In the genomic region with DNA sequence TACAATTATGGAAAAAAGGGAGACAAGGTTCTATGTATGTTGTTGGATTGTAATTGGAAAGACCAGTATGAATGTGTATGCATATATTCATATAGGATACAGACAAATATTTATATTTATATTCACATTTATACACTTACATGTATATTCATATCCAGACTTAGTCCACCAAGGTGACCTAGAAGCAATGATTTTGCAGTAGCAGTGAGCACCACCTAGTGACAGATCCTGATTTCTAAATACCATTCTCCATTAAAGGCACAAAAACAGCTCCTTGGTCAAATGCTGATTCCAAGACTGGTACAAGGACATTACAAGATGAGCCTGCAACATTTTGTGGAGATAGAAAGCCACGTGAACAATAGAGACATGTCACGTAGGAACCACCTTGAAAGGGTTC, we compare ENCODE assay signal across 11 cellular contexts.
A peak's percentile ranks its signal among the peaks of the same experiment; 100 is the strongest.
DNase-seq lines count a peak whose midpoint lies in the region; ATAC-seq and TF ChIP-seq lines count a peak whose summit lies in the region.
"Had no signal": no experiment of that assay in that cellular context is flagged by ENCODE, and none has a peak within 500 bp of the region (broad histone marks: within the 10 kb centered on the region; RNA-seq: fewer than 3 reads in every experiment).

No MANE protein-coding gene starts in this region.

- H3K4me2 ChIP-seq in OCI-LY7 (ENCODE audit: low read length): no peak overlapping the region

- H3K9me2 ChIP-seq in OCI-LY7 (ENCODE audit: insufficient read depth, low read length): no peaks in the 10 kb centered on the region

- POLR2A ChIA-PET in OCI-LY7 (lab: Charles Lee): interaction anchor here (0.9 to 2.2 kb wide), 2 partner anchors 8 to 10 kb away, joined by 3 to 6 read pairs; no protein-coding TSS in a partner anchor

- no peak overlapping the region for H2AFZ ChIP-seq in OCI-LY7 (ENCODE audit: low read length)

- BruUV-seq in OCI-LY7 (replicated peaks; lab: Mats Ljungman, UMichigan): no TSS peak

- H3K79me2 ChIP-seq in OCI-LY7 (ENCODE audit: insufficient read depth, low read depth, low read length): no peaks in the 10 kb centered on the region

- CTCF ChIA-PET in OCI-LY7 (lab: Charles Lee; ENCODE audit: unreplicated experiment): no interaction called here

- no peaks in the 10 kb centered on the region for H4K20me1 ChIP-seq in OCI-LY7 (ENCODE audit: insufficient read depth, low read length)

- H3K36me3 ChIP-seq in OCI-LY7 (ENCODE audit: insufficient read depth, low read length): no peaks in the 10 kb centered on the region

- H3K4me1 ChIP-seq in OCI-LY7 (ENCODE audit: insufficient read depth, low read length, poor library complexity, severe bottlenecking): peaks cover 4% of the 10 kb centered on the region

- peak; percentile 3 to 17 for DNase-seq in AML-193 (lab: John Stamatoyannopoulos, UW)
- no peak for DNase-seq in OCI-LY7 (ENCODE audit: low spot score)
- DNase-seq in fibroblast of the aortic adventitia (ENCODE audit: low read depth): peak; percentile 14
- DNase-seq in GM20000 (ENCODE audit: low spot score): no peak
- no peak for DNase-seq in CD1c-positive myeloid dendritic cell (ENCODE audit: extremely low spot score)
- DNase-seq in activated naive CD4-positive, alpha-beta T cell treated with anti-CD3 and anti-CD28 coated beads, Interleukin-2, amount 50 U/mL, for 16 hours: no peak
- DNase-seq: midbrain, NCI-H2081 treated with DMSO at 0.1 percent for 48 hours, SW 1271 had no signal

- no peak for ATAC-seq in HG03520 (IDR thresholded peaks at IDR 0.05; ENCODE audit: unreplicated experiment)

- TF ChIP-seq CTCF in GM12875 (IDR thresholded peaks at IDR 0.05; ENCODE audit: borderline replicate concordance, insufficient read depth, low read depth, low read length) (peak; percentile 21; the same call in 1 of the 2 replicates), OCI-LY7 (conservative IDR thresholded peaks at IDR 0.05; ENCODE audit: low read length) (peak; percentile 61), fibroblast of the aortic adventitia (IDR thresholded peaks at IDR 0.05; ENCODE audit: insufficient read depth, low read length) (peak; percentile 25), GM20000 (IDR thresholded peaks at IDR 0.05; ENCODE audit: extremely low read depth, missing control alignments) (no peak)

- no peak overlapping the region for H3K27ac ChIP-seq in OCI-LY7 (ENCODE audit: low read depth, low read length, poor library complexity, severe bottlenecking)

- H3K9me3 ChIP-seq in OCI-LY7 (ENCODE audit: low read length): no peaks in the 10 kb centered on the region

- H3K4me3 ChIP-seq in GM12875 (ENCODE audit: low read depth, low read length): no peak overlapping the region
- no peak overlapping the region for H3K4me3 ChIP-seq in OCI-LY7 (ENCODE audit: low read depth, low read length, poor library complexity, severe bottlenecking)
- H3K4me3 ChIP-seq in fibroblast of the aortic adventitia (ENCODE audit: low read depth, low read length): no peak overlapping the region

- intact Hi-C loops in OCI-LY7 (cut with micrococcal nuclease; ENCODE audit: unreplicated experiment): no loop called here

Comparison
In these comparisons a context has a peak if more than half of its experiments do, and no peak if none do; other contexts are left out.
1. DNase-seq: peak in AML-193 (2 of 2) and fibroblast of the aortic adventitia (single experiment); none in OCI-LY7 (single experiment), GM20000 (single experiment), CD1c-positive myeloid dendritic cell (single experiment) and activated naive CD4-positive, alpha-beta T cell treated with anti-CD3 and anti-CD28 coated beads, Interleukin-2, amount 50 U/mL, for 16 hours (single experiment).